In the genomic region with DNA sequence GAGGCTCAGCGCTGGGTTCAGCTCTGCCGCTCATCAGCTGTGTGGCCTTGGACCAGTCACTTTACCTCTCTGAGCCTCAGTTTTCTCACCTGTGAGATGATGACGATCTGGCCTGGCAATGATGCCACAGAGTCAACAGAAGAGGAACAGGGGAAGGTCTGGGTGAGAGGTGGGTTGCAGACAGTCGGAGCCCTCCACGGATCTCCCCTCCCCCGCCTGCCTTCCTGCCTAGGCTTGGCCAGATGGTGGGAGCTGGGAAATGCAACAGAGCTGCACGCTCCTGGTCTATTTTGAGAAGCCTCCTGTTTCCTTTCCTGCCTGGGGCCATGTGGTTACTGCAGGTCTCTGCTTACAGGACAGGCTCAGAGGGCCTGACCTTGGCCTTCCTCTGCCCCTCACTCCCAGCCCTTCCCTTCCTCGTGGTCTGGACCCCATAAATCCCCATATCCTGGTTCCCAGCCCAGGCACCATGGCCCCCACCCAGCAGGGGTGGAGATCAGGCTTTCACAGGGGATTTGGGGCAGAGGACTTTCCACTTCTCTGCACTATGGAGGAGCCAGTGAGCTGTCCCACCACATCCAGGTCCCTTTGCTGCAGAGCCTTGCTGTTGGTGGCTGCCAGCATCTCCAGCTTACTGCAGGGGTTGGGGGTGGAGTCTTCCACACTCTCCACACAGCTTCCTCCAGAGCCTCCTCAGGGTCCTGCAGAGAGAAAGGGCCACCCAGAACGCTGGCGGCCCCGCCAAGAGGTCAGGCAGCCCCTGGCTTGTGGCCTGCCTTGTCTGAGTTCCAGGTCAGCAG, we compare ENCODE assay signal across 12 cellular contexts. TPM values are rescaled to one million over a fixed set of nuclear protein-coding genes. Genes with fewer than 3 reads are reported as not detected.
DNase-seq lines count a peak whose midpoint lies in the region; ATAC-seq and TF ChIP-seq lines count a peak whose summit lies in the region.
"Had no signal": no experiment of that assay in that cellular context is flagged by ENCODE, and none has a peak within 500 bp of the region (broad histone marks: within the 10 kb centered on the region; RNA-seq: fewer than 3 reads in every experiment).

No MANE protein-coding gene starts in this region.

- no peaks in the 10 kb centered on the region for H3K36me3 Mint-ChIP-seq in chondrocyte (ENCODE audit: low read depth)

- DNase-seq in NCI-H1694 (lab: John Stamatoyannopoulos, UW) (peak; percentile 62), chondrocyte (ENCODE audit: low spot score) (no peak), left kidney (ENCODE audit: low read depth, low spot score) (peak; percentile 75), testis (peak; percentile 82), T1000 (lab: John Stamatoyannopoulos, UW) (no peak), NCI-H526 (lab: John Stamatoyannopoulos, UW) (no peak)
- no peak for DNase-seq in activated CD8-positive, alpha-beta memory T cell treated with anti-CD3 and anti-CD28 coated beads, Interleukin-2, amount 50 U/mL, for 48 hours
- DNase-seq: NCI-H510A had no signal

- no peaks in the 10 kb centered on the region for H3K9me3 Mint-ChIP-seq in chondrocyte (ENCODE audit: low read depth)
- H3K9me3 Mint-ChIP-seq: activated T-helper 17 cell treated with anti-CD3 and anti-CD28 coated beads, Interleukin-2, amount 50 U/mL, for 72 hours had no signal

- peaks cover 57% of the 10 kb centered on the region for H3K4me1 ChIP-seq in testis
- H3K4me1 ChIP-seq: HAP-1 had no signal

- peaks cover 8% of the 10 kb centered on the region for H3K27me3 Mint-ChIP-seq in chondrocyte (ENCODE audit: low read depth)

- 12 to 38% methylated on average over 7 to 11 of the region's 11 CpGs for WGBS in testis, 2 donors

- H3K4me3 Mint-ChIP-seq in chondrocyte (ENCODE audit: unreplicated experiment): no peak overlapping the region
- H3K4me3 Mint-ChIP-seq: activated T-helper 17 cell treated with anti-CD3 and anti-CD28 coated beads, Interleukin-2, amount 50 U/mL, for 72 hours had no signal

- no peaks in the 10 kb centered on the region for H3K9me3 ChIP-seq in testis
- H3K9me3 ChIP-seq: HAP-1 had no signal

- no peaks in the 10 kb centered on the region for H3K27me3 ChIP-seq in testis

- no peak for TF ChIP-seq POLR2A in testis (IDR thresholded peaks at IDR 0.05)

- H3K4me1 Mint-ChIP-seq in chondrocyte (ENCODE audit: low read depth): peaks cover 54% of the 10 kb centered on the region

- H3K36me3 ChIP-seq in testis (ENCODE audit: low read depth, missing control alignments): no peaks in the 10 kb centered on the region
- H3K36me3 ChIP-seq: HAP-1 had no signal

- H3K4me3 ChIP-seq in testis: no peak overlapping the region
- H3K4me3 ChIP-seq: HAP-1 had no signal

- peak overlapping the region; percentile 90 for H3K27ac Mint-ChIP-seq in chondrocyte (ENCODE audit: unreplicated experiment)
- H3K27ac Mint-ChIP-seq: activated T-helper 17 cell treated with anti-CD3 and anti-CD28 coated beads, Interleukin-2, amount 50 U/mL, for 72 hours had no signal

- ATAC-seq in HG02678 (IDR thresholded peaks at IDR 0.05; ENCODE audit: unreplicated experiment): no peak
- ATAC-seq: activated T-helper 17 cell treated with anti-CD3 and anti-CD28 coated beads, Interleukin-2, amount 50 U/mL, for 72 hours had no signal

- intact Hi-C loops in testis (cut with DNase I; ENCODE audit: low total_unique reads): loop anchor here (5.0 kb wide), 1 partner anchor 43 kb away; no protein-coding TSS in a partner anchor

- no peak for TF ChIP-seq CTCF in chondrocyte (IDR thresholded peaks at IDR 0.05)
- TF ChIP-seq CTCF in testis (IDR thresholded peaks at IDR 0.05): no peak

- H3K27ac ChIP-seq in testis: peak overlapping the region; percentile 55 to 75
- H3K27ac ChIP-seq: VCaP had no signal

RNA-seq across cellular contexts. Expression of a gene that starts 46.9 kb away (rescaled TPM):
- 1.9 to 33.4 TPM (median 31.9 TPM) in 3 replicates for total RNA-seq in chondrocyte
- total RNA-seq in testis: 100 to 1,000 TPM; 207 TPM
- 67.4 TPM for polyA plus RNA-seq in testis (ENCODE audit: insufficient read depth, low read depth, low replicate concordance)

RNA-seq across cellular contexts. Expression of a gene that starts 58.4 kb away (rescaled TPM):
- not detected in 3 replicates for total RNA-seq in chondrocyte
- under 1 TPM; 0.25 to 0.79 TPM for total RNA-seq in testis
- polyA plus RNA-seq in testis (ENCODE audit: insufficient read depth, low read depth, low replicate concordance): 0.67 TPM
- total RNA-seq: activated T-helper 17 cell treated with anti-CD3 and anti-CD28 coated beads, Interleukin-2, amount 50 U/mL, for 72 hours had no signal

Comparison
In these comparisons a context has a peak if more than half of its experiments do, and no peak if none do; other contexts are left out.
1. DNase-seq: peak in NCI-H1694 (single experiment), left kidney (single experiment) and testis (single experiment); none in chondrocyte (single experiment), T1000 (single experiment), NCI-H526 (0 of 2) and activated CD8-positive, alpha-beta memory T cell treated with anti-CD3 and anti-CD28 coated beads, Interleukin-2, amount 50 U/mL, for 48 hours (single experiment).